In genomic region chr1:44924835-44925464, GRCh38 we compare ENCODE assay signal across 8 cellular contexts.
DNase-seq lines count a peak whose midpoint lies in the region; ATAC-seq, FAIRE-seq and TF ChIP-seq lines count a peak whose summit lies in the region.

No MANE protein-coding gene starts in this region.

- TF ChIP-seq EP300 in transverse colon (IDR thresholded peaks at IDR 0.05; ENCODE audit: low read depth), result no peak

- H3K4me1 Mint-ChIP-seq in activated naive CD4-positive, alpha-beta T cell treated with anti-CD3 and anti-CD28 coated beads, Interleukin-2, amount 10 ng/mL, durations not matched to agents 7 days and 5 days, result no peaks in the 10 kb centered on the region

- no peak overlapping the region for H3K4me3 Mint-ChIP-seq in activated naive CD4-positive, alpha-beta T cell treated with anti-CD3 and anti-CD28 coated beads, Interleukin-2, amount 10 ng/mL, durations not matched to agents 7 days and 5 days

- TF ChIP-seq POLR2A in transverse colon (IDR thresholded peaks at IDR 0.05), result no peak

- H3K27me3 Mint-ChIP-seq in activated naive CD4-positive, alpha-beta T cell treated with anti-CD3 and anti-CD28 coated beads, Interleukin-2, amount 10 ng/mL, durations not matched to agents 7 days and 5 days, result no peaks in the 10 kb centered on the region

- in situ Hi-C loops in transverse colon (cut with MboI; ENCODE audit: low pct_ligation_motif_present in 1 of 4, low pct_unique_long_range_greater_than_20kb in 1 of 4, low sequenced_read_pairs in 3 of 4), result no loop called here

- no peaks in the 10 kb centered on the region for H3K27me3 ChIP-seq in transverse colon

- CTCF ChIA-PET in activated naive CD4-positive, alpha-beta T cell treated with anti-CD3 and anti-CD28 coated beads, Interleukin-2, amount 10 ng/mL, durations not matched to agents 7 days and 5 days (lab: Charles Lee), result interaction anchor here (1.1 to 2.2 kb wide), 6 partner anchors 8 to 43 kb away, joined by 3 to 7 read pairs (median 5); no protein-coding TSS in a partner anchor

- no peaks in the 10 kb centered on the region for H3K9me3 Mint-ChIP-seq in activated naive CD4-positive, alpha-beta T cell treated with anti-CD3 and anti-CD28 coated beads, Interleukin-2, amount 10 ng/mL, durations not matched to agents 7 days and 5 days

- no peaks in the 10 kb centered on the region for H3K9me3 ChIP-seq in transverse colon

- no peak for ATAC-seq in GM18520 (IDR thresholded peaks at IDR 0.05; ENCODE audit: unreplicated experiment)

- peak; percentile 53 for FAIRE-seq in RCC 7860 (lab: Jason Lieb, UNC)

- TF ChIP-seq CTCF in transverse colon (IDR thresholded peaks at IDR 0.05), result peak in 3 of 5 experiments; percentile 11 to 34 (median 28)

- H3K27ac Mint-ChIP-seq in activated naive CD4-positive, alpha-beta T cell treated with anti-CD3 and anti-CD28 coated beads, Interleukin-2, amount 10 ng/mL, durations not matched to agents 7 days and 5 days, result no peak overlapping the region

- DNase-seq in activated naive CD4-positive, alpha-beta T cell treated with anti-CD3 and anti-CD28 coated beads, Interleukin-2, amount 10 ng/mL, durations not matched to agents 7 days and 5 days, result peak; percentile 26
- no peak for DNase-seq in activated naive CD4-positive, alpha-beta T cell (lab: John Stamatoyannopoulos, UW)
- DNase-seq in RCC 7860 (ENCODE audit: low spot score) (peak; percentile 45), fibroblast of gingiva (ENCODE audit: low read depth) (peak; percentile 78), transverse colon (no peak), COLO668 (lab: John Stamatoyannopoulos, UW; ENCODE audit: unreplicated experiment) (no peak), NCI-H187 (lab: John Stamatoyannopoulos, UW) (no peak)

- no peak overlapping the region for H3K27ac ChIP-seq in transverse colon

- H3K4me1 ChIP-seq in transverse colon, result no peaks in the 10 kb centered on the region

- no peaks in the 10 kb centered on the region for H3K36me3 ChIP-seq in transverse colon

- H3K4me3 ChIP-seq in transverse colon, result no peak overlapping the region

- intact Hi-C loops in transverse colon (cut with DNase I; ENCODE audit: low total_unique reads), result no loop called here

- H3K36me3 Mint-ChIP-seq in activated naive CD4-positive, alpha-beta T cell treated with anti-CD3 and anti-CD28 coated beads, Interleukin-2, amount 10 ng/mL, durations not matched to agents 7 days and 5 days, result peaks cover 5% of the 10 kb centered on the region

- 74 to 75% methylated on average over 6 of the region's 6 CpGs for WGBS in transverse colon (ENCODE audit: low coverage in 1 of 2), 2 donors

Comparison
In these comparisons a context has a peak if more than half of its experiments do, and no peak if none do; other contexts are left out.
1. DNase-seq: peak in activated naive CD4-positive, alpha-beta T cell treated with anti-CD3 and anti-CD28 coated beads, Interleukin-2, amount 10 ng/mL, durations not matched to agents 7 days and 5 days (single experiment), RCC 7860 (single experiment) and fibroblast of gingiva (single experiment); none in activated naive CD4-positive, alpha-beta T cell (0 of 4), transverse colon (single experiment), COLO668 (single experiment) and NCI-H187 (0 of 2).